1 cellular context compared by ENCODE assay signal in the genomic region with DNA sequence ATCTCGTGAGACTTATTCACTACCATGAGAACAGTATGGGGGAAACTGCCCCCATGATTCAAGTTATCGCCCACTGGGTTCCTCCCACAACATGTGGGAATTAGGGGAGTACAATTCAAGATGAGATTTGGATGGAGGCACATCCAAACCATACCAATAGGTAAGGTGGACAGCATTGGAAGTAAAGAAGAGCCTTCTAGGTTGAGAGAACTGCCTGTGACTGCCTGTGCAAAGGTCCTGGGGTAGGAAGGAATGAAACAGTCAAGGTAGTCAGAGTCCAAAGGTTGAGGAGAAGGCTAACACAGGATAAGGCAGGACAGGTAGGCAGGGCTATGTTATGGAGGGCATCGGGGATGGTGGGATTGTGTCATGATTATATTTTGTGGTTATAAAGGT.
TF ChIP-seq lines count a peak whose summit lies in the region.

No MANE protein-coding gene starts in this region.

TF ChIP-seq in HEK293, 187 proteins besides CTCF, POLR2A, EP300 and RAD21 (continued from another document):
- no peak for TF ChIP-seq ZNF521 (tag by site-specific recombination; IDR thresholded peaks at IDR 0.05)
